Comparison of ENCODE assay signal across 21 cellular contexts in genomic region chr17:66552381-66552780, GRCh38.
"Had no signal": no experiment of that assay in that cellular context is flagged by ENCODE, and none has a peak within 500 bp of the region (broad histone marks: within the 10 kb centered on the region; RNA-seq: fewer than 3 reads in every experiment).

No MANE protein-coding gene starts in this region.

- H3K27me3 ChIP-seq: esophagus squamous epithelium, stomach, testis, uterus had no signal

- H3K36me3 ChIP-seq: esophagus squamous epithelium, prostate gland, stomach, uterus had no signal

- H3K27ac ChIP-seq: coronary artery, esophagus squamous epithelium, prostate gland, stomach, testis, uterus had no signal

- H3K9me3 ChIP-seq: esophagus squamous epithelium, prostate gland, stomach, testis, uterus had no signal

- H3K4me2 ChIP-seq: smooth muscle cell had no signal

- ATAC-seq: activated CD8-positive, alpha-beta T cell treated with anti-CD3 and anti-CD28 coated beads, Interleukin-2, amount 10 ng/mL, durations not matched to agents 7 days and 5 days; right cardiac atrium had no signal

- DNase-seq: activated B cell treated with CpG ODN at 0.5 μM for 24 hours; activated CD4-positive, alpha-beta T cell treated with anti-CD3 and anti-CD28 coated beads for 48 hours; activated CD8-positive, alpha-beta memory T cell treated with anti-CD3 and anti-CD28 coated beads, Interleukin-2, amount 50 U/mL, for 4 hours; activated CD8-positive, alpha-beta T cell treated with anti-CD3 and anti-CD28 coated beads, Interleukin-2, amount 10 ng/mL, durations not matched to agents 7 days and 5 days; activated gamma-delta T cell; activated T-cell treated with anti-CD3 and anti-CD28 coated beads, Interleukin-2, amount 50 U/mL, for 48 hours; amniotic stem cell; caudate nucleus; effector CD8-positive, alpha-beta T cell; esophagus squamous epithelium; glutamatergic neuron; hypothalamus; kidney glomerular epithelial cell; right cardiac atrium; stomach; testis; uterus had no signal

- H3K4me1 ChIP-seq: esophagus squamous epithelium, prostate gland, testis, uterus had no signal

- FAIRE-seq: endothelial cell of umbilical vein had no signal

- H3K4me3 ChIP-seq: coronary artery, esophagus squamous epithelium, prostate gland, smooth muscle cell, stomach, testis, uterus had no signal
